Comparison of ENCODE assay signal across 19 cellular contexts in the genomic region with DNA sequence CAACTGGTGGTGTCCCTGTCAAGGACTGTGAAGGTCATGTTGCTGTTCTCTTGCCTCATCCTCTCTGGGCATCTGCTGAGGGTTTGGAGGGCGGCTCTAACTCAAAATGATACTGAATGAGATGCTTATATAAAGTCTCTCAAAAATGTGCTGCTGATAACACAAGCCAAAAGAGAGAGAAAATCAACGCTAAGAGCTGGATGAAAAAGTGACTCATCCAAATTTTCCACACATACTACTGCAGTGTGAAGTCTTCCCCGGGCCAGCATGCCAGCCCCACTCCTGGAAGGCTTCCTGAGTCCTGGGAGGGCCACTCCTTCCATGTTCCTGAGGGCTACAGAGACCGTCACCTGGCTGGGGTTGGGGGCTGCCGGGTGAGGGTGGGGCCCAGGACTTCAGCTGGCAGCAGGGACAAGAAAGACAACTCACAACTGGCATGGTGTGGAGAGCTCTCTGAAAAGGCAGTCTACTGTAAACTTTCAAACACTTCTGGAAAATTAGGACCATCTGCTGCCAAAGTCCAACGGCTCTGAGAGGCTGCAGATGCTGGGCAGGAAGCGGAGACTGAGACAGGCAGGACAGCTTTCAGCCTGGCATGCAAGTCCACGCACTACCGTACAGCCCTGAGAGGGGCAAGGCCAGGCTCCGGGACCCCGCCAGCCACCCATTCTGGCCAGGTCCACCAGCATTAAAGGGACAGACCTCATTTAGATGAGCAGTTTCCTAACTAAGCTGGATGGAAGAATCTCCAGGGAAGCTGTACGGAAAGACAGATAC.
DNase-seq lines count a peak whose midpoint lies in the region; ATAC-seq, FAIRE-seq and TF ChIP-seq lines count a peak whose summit lies in the region.
"Had no signal": no experiment of that assay in that cellular context is flagged by ENCODE, and none has a peak within 500 bp of the region (broad histone marks: within the 10 kb centered on the region; RNA-seq: fewer than 3 reads in every experiment).

No MANE protein-coding gene starts in this region.

- no peak overlapping the region for H3K4me2 ChIP-seq in A549
- H3K4me2 ChIP-seq in BLaER1 treated with 17β-estradiol and CSF1 and Interleukin-3, amounts not matched to agents 10 nM and 100 nM, result peak overlapping the region; percentile 56 to 81 (median 70); a peak in 20 of 22 replicates
- H3K4me2 ChIP-seq in neuronal stem cell (ENCODE audit: insufficient read depth, low read length, poor library complexity, severe bottlenecking), result no peak overlapping the region
- H3K4me2 ChIP-seq: hepatocyte had no signal

- H4K20me1 ChIP-seq in BLaER1 treated with 17β-estradiol and CSF1 and Interleukin-3, amounts not matched to agents 10 nM and 100 nM, result no peaks in the 10 kb centered on the region

- peak in 1 of 2 experiments; percentile 36; a peak in 1 of 6 replicates for ATAC-seq in A549
- ATAC-seq in pancreas, result no peak

- 13% methylated on average over 12 of the region's 12 CpGs for WGBS in A549 (ENCODE audit: missing lambda C conversion rate)
- no CpG with 5 or more reads among the region's 12 CpGs for WGBS in neuronal stem cell (ENCODE audit: extremely low coverage in 2 of 2, insufficient read length in 2 of 2, insufficient replicate concordance in 1 of 2), 2 donors
- 87 to 92% methylated on average over 12 of the region's 12 CpGs for WGBS in pancreas, 2 donors

- FAIRE-seq in A549 (lab: Jason Lieb, UNC) (no peak), pancreas (lab: Jason Lieb, UNC) (no peak)
- FAIRE-seq: kidney had no signal

- H3K79me1 ChIP-seq in neuronal stem cell (ENCODE audit: low read depth, low read length), result no peaks in the 10 kb centered on the region

- H3K36me3 ChIP-seq in BLaER1 treated with 17β-estradiol and CSF1 and Interleukin-3, amounts not matched to agents 10 nM and 100 nM, result no peaks in the 10 kb centered on the region
- H3K36me3 ChIP-seq in neuronal stem cell (replicated peaks in 1 of 2; ENCODE audit: control insufficient read depth in 2 of 2, insufficient read depth in 2 of 2, low read length in 2 of 2) (no peaks in the 10 kb centered on the region), pancreas (no peaks in the 10 kb centered on the region)
- H3K36me3 ChIP-seq: spleen had no signal

- H3K27ac ChIP-seq in A549 (no peak overlapping the region), cingulate gyrus (ENCODE audit: low read depth, low read length) (peak overlapping the region; percentile 32), neuronal stem cell (replicated peaks; ENCODE audit: low read length) (no peak overlapping the region), pancreas (no peak overlapping the region)
- no peak overlapping the region for H3K27ac ChIP-seq in BLaER1 treated with 17β-estradiol and CSF1 and Interleukin-3, amounts not matched to agents 10 nM and 100 nM
- H3K27ac ChIP-seq: hepatocyte, HL-60, spleen had no signal

- no peak overlapping the region for H3K9ac ChIP-seq in BLaER1 treated with 17β-estradiol and CSF1 and Interleukin-3, amounts not matched to agents 10 nM and 100 nM
- no peak overlapping the region for H3K9ac ChIP-seq in neuronal stem cell (ENCODE audit: low read depth, low read length, poor library complexity)

- H3K23ac ChIP-seq in neuronal stem cell (ENCODE audit: low read depth, low read length, poor library complexity), result no peak overlapping the region

- no peak overlapping the region for H3K14ac ChIP-seq in neuronal stem cell (ENCODE audit: low read length)

- no peak overlapping the region for H2AFZ ChIP-seq in neuronal stem cell (ENCODE audit: low read length)
- H2AFZ ChIP-seq: hepatocyte had no signal

- intact Hi-C loops in pancreas (cut with DNase I), result no loop called here

- no peak overlapping the region for H4K8ac ChIP-seq in neuronal stem cell (ENCODE audit: low read depth, low read length)

- TF ChIP-seq RAD21 in A549 (conservative IDR thresholded peaks at IDR 0.05 in 1 of 2, IDR thresholded peaks at IDR 0.05 in 1 of 2), result no peak

- H3K9me3 ChIP-seq in A549 (no peaks in the 10 kb centered on the region; the same call in 2 of the 3 replicates), neuronal stem cell (replicated peaks in 1 of 2; ENCODE audit: control insufficient read depth in 2 of 2, insufficient read depth in 1 of 2, low read depth in 1 of 2, low read length in 2 of 2) (no peaks in the 10 kb centered on the region), pancreas (no peaks in the 10 kb centered on the region)
- peaks cover 1 to 15% (median 6%) of the 10 kb centered on the region in 11 experiments; a peak in 16 of 22 replicates for H3K9me3 ChIP-seq in BLaER1 treated with 17β-estradiol and CSF1 and Interleukin-3, amounts not matched to agents 10 nM and 100 nM (replicated peaks in 1 of 11)

- H2BK15ac ChIP-seq in neuronal stem cell (ENCODE audit: low read length), result peak overlapping the region; percentile 27

- TF ChIP-seq CTCF in A549 (IDR thresholded peaks at IDR 0.05), result no peak
- TF ChIP-seq CTCF in pancreas (IDR thresholded peaks at IDR 0.05), result no peak

- DNase-seq in A549 (ENCODE audit: low read depth in 1 of 2, low spot score in 1 of 2) (no peak), neuronal stem cell (ENCODE audit: low spot score) (no peak), pancreas (no peak), hippocampal formation (lab: John Stamatoyannopoulos, UW) (no peak), NOMO-1 treated with DMSO at 0.1 percent for 48 hours (lab: John Stamatoyannopoulos, UW; ENCODE audit: unreplicated experiment) (no peak)
- DNase-seq: activated CD4-positive, alpha-beta T cell treated with anti-CD3 and anti-CD28 coated beads for 4 hours; activated gamma-delta T cell treated with Interleukin-2 at 50 U/mL for 16 hours; AML-193; COR-L47; endodermal cell; HFFc6; kidney; natural killer cell; NCI-H1694 treated with DMSO at 0.1 percent for 48 hours; spleen had no signal

- no peak overlapping the region for H2BK5ac ChIP-seq in neuronal stem cell (ENCODE audit: low read length)

- H3K4me3 ChIP-seq in A549, result no peak overlapping the region
- no peak overlapping the region for H3K4me3 ChIP-seq in BLaER1 treated with 17β-estradiol and CSF1 and Interleukin-3, amounts not matched to agents 10 nM and 100 nM
- no peak overlapping the region for H3K4me3 ChIP-seq in neuronal stem cell (ENCODE audit: low read length in 2 of 2)
- no peak overlapping the region for H3K4me3 ChIP-seq in pancreas
- H3K4me3 ChIP-seq: hepatocyte, spleen had no signal

- no peak for TF ChIP-seq POLR2A in A549 (IDR thresholded peaks at IDR 0.05; ENCODE audit: low read length)

- POLR2A ChIA-PET in A549 (lab: Yijun Ruan, JAX), result interaction anchor here (0.6 kb wide), 1 partner anchor 251 kb away, joined by 10 read pairs; no protein-coding TSS in a partner anchor

- TF ChIP-seq EP300 in A549 (IDR thresholded peaks at IDR 0.05), result no peak

- no peak overlapping the region for H3K18ac ChIP-seq in neuronal stem cell (ENCODE audit: low read length)

- peaks cover 0 to 8% (median 0%) of the 10 kb centered on the region in 11 experiments; a peak in 1 of 22 replicates for H3K27me3 ChIP-seq in BLaER1 treated with 17β-estradiol and CSF1 and Interleukin-3, amounts not matched to agents 10 nM and 100 nM
- no peaks in the 10 kb centered on the region for H3K27me3 ChIP-seq in neuronal stem cell (ENCODE audit: control insufficient read depth in 3 of 3, insufficient read depth in 3 of 3, low read depth in 1 of 3, low read length in 3 of 3)
- no peaks in the 10 kb centered on the region for H3K27me3 ChIP-seq in pancreas
- H3K27me3 ChIP-seq: hepatocyte, spleen had no signal

- no peaks in the 10 kb centered on the region for H3K4me1 ChIP-seq in A549
- peaks cover 9 to 17% (median 16%) of the 10 kb centered on the region in 10 experiments for H3K4me1 ChIP-seq in BLaER1 treated with 17β-estradiol and CSF1 and Interleukin-3, amounts not matched to agents 10 nM and 100 nM
- H3K4me1 ChIP-seq in neuronal stem cell (ENCODE audit: control insufficient read depth in 2 of 2, insufficient read depth in 1 of 2, low read depth in 1 of 2, low read length in 2 of 2), result no peaks in the 10 kb centered on the region
- H3K4me1 ChIP-seq in pancreas, result no peaks in the 10 kb centered on the region
- H3K4me1 ChIP-seq: spleen had no signal

- CTCF ChIA-PET in A549 (lab: Yijun Ruan, JAX), result interaction anchor here (1.0 to 1.4 kb wide), 3 partner anchors 9 to 25 kb away, joined by 3 read pairs; no protein-coding TSS in a partner anchor

- no peak overlapping the region for H2BK12ac ChIP-seq in neuronal stem cell (ENCODE audit: low read length)

- no peak overlapping the region for H2BK120ac ChIP-seq in neuronal stem cell (ENCODE audit: low read depth, low read length)

- H3K4ac ChIP-seq in neuronal stem cell (ENCODE audit: low read length), result no peak overlapping the region

- H4K91ac ChIP-seq in neuronal stem cell (ENCODE audit: low read depth, low read length, poor library complexity), result no peak overlapping the region

- no peak overlapping the region for H2AK5ac ChIP-seq in neuronal stem cell (ENCODE audit: low read depth, low read length)

TF ChIP-seq in A549, 52 proteins besides CTCF, POLR2A, EP300 and RAD21:
- TF ChIP-seq ZSCAN20 (CRISPR knock-in tag; IDR thresholded peaks at IDR 0.05) (no peak), MYC (IDR thresholded peaks at IDR 0.05; ENCODE audit: borderline replicate concordance, low read length) (no peak), RARB (CRISPR knock-in tag; IDR thresholded peaks at IDR 0.05) (no peak), FOSL2 (IDR thresholded peaks at IDR 0.05) (no peak), FOSL2 (CRISPR knock-in tag; IDR thresholded peaks at IDR 0.05) (0 out of 2 replicates have a peak, but pooled peaks have one; percentile 11)
- TF ChIP-seq, protein P1, sequence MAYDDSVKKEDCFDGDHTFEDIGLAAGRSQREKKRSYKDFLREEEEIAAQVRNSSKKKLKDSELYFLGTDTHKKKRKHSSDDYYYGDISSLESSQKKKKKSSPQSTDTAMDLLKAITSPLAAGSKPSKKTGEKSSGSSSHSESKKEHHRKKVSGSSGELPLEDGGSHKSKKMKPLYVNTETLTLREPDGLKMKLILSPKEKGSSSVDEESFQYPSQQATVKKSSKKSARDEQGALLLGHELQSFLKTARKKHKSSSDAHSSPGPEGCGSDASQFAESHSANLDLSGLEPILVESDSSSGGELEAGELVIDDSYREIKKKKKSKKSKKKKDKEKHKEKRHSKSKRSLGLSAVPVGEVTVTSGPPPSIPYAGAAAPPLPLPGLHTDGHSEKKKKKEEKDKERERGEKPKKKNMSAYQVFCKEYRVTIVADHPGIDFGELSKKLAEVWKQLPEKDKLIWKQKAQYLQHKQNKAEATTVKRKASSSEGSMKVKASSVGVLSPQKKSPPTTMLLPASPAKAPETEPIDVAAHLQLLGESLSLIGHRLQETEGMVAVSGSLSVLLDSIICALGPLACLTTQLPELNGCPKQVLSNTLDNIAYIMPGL (CRISPR knock-in tag; IDR thresholded peaks at IDR 0.05; ENCODE audit: borderline replicate concordance), result no peak
- TF ChIP-seq, protein P2, sequence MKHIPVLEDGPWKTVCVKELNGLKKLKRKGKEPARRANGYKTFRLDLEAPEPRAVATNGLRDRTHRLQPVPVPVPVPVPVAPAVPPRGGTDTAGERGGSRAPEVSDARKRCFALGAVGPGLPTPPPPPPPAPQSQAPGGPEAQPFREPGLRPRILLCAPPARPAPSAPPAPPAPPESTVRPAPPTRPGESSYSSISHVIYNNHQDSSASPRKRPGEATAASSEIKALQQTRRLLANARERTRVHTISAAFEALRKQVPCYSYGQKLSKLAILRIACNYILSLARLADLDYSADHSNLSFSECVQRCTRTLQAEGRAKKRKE (CRISPR knock-in tag; IDR thresholded peaks at IDR 0.05; ENCODE audit: low read depth), result no peak

Comparison
In these comparisons a context has a peak if more than half of its experiments do, and no peak if none do; other contexts are left out.
1. H3K4me2 ChIP-seq: peak in BLaER1 treated with 17β-estradiol and CSF1 and Interleukin-3, amounts not matched to agents 10 nM and 100 nM (11 of 11); none in A549 (single experiment) and neuronal stem cell (single experiment).